Comparison of ENCODE assay signal across 21 cellular contexts in the genomic region with DNA sequence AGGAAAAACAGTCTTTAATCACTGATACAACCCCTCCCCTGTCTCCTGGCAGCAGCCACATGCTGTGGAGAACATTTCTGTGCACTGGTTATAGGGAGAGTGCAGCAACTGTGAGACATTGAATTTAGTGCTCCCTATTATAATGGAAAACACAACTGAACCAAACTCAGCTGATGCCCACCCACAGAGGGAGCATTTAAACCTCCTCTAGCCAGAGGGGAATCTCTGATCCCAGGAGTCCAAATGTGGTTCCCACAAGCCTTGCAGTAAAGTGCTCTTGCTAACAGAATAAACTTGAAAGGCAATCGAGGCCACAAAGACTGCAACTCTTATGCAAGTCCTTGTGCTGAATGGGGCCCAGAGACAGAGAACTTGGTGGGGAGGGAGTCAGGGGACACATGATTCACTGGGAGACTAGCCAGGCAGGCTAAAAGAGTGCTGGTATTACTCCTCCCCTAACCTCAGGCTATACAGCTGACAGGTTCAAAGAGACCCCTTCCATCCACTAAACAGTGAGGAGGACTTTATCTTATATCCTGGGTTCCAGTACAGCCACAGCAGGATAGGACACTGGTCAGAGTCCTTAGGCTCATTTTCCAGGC.
DNase-seq lines count a peak whose midpoint lies in the region; ATAC-seq and TF ChIP-seq lines count a peak whose summit lies in the region.
"Had no signal": no experiment of that assay in that cellular context is flagged by ENCODE, and none has a peak within 500 bp of the region (broad histone marks: within the 10 kb centered on the region; RNA-seq: fewer than 3 reads in every experiment).

No MANE protein-coding gene starts in this region.

- H2AFZ ChIP-seq in neuronal stem cell (ENCODE audit: low read length) (no peak overlapping the region), osteoblast (ENCODE audit: low read length) (no peak overlapping the region)

- no peaks in the 10 kb centered on the region for H4K20me1 ChIP-seq in osteoblast (ENCODE audit: insufficient read depth, low read length)

- no peak overlapping the region for H3K9ac ChIP-seq in HUES48 (ENCODE audit: low read depth, low read length)
- no peak overlapping the region for H3K9ac ChIP-seq in NT2/D1 (ENCODE audit: insufficient read length, low read depth)
- no peak overlapping the region for H3K9ac ChIP-seq in neuronal stem cell (ENCODE audit: low read depth, low read length, poor library complexity)

- H3K14ac ChIP-seq in neuronal stem cell (ENCODE audit: low read length), result no peak overlapping the region

- no peak overlapping the region for H2BK5ac ChIP-seq in neuronal stem cell (ENCODE audit: low read length)

- H2BK15ac ChIP-seq in neuronal stem cell (ENCODE audit: low read length), result no peak overlapping the region

- no peaks in the 10 kb centered on the region for H3K9me3 ChIP-seq in HUES48 (ENCODE audit: control insufficient read depth, insufficient read depth, low read length)
- H3K9me3 ChIP-seq in NT2/D1 (ENCODE audit: insufficient read depth, low read length), result 0 out of 2 replicates have a peak, but pooled peaks cover 6% of the 10 kb centered on the region
- no peaks in the 10 kb centered on the region for H3K9me3 ChIP-seq in neuronal stem cell (replicated peaks in 1 of 2; ENCODE audit: control insufficient read depth in 2 of 2, insufficient read depth in 1 of 2, low read depth in 1 of 2, low read length in 2 of 2)
- no peaks in the 10 kb centered on the region for H3K9me3 ChIP-seq in osteoblast (ENCODE audit: low read depth, low read length)
- H3K9me3 ChIP-seq: right lobe of liver had no signal

- no peak overlapping the region for H2AK5ac ChIP-seq in neuronal stem cell (ENCODE audit: low read depth, low read length)

- no peak overlapping the region for H3K18ac ChIP-seq in neuronal stem cell (ENCODE audit: low read length)

- no CpG with 5 or more reads among the region's 1 CpG for WGBS in neuronal stem cell (ENCODE audit: extremely low coverage in 2 of 2, insufficient read length in 2 of 2, insufficient replicate concordance in 1 of 2), 2 donors

- no peak for ATAC-seq in GM21717 (IDR thresholded peaks at IDR 0.05; ENCODE audit: unreplicated experiment)
- ATAC-seq: activated CD4-positive, alpha-beta T cell treated with anti-CD3 and anti-CD28 coated beads for 36 hours; activated CD8-positive, alpha-beta T cell treated with anti-CD3 and anti-CD28 coated beads, Interleukin-2, amount 10 ng/mL, durations not matched to agents 7 days and 5 days; activated T-helper 17 cell treated with anti-CD3 and anti-CD28 coated beads, Interleukin-2, amount 50 U/mL, for 72 hours; left ventricle myocardium superior; right lobe of liver had no signal

- H3K4me3 ChIP-seq in HUES48 (ENCODE audit: low read depth, low read length) (no peak overlapping the region), NT2/D1 (ENCODE audit: insufficient read length, low read depth) (no peak overlapping the region), neuronal stem cell (ENCODE audit: low read length in 2 of 2) (no peak overlapping the region), osteoblast (ENCODE audit: insufficient read depth, low read length) (no peak overlapping the region)
- H3K4me3 ChIP-seq: right lobe of liver, stomach, tibial artery had no signal

- H3K79me2 ChIP-seq in osteoblast (ENCODE audit: insufficient read depth, low read length), result no peaks in the 10 kb centered on the region

- no peak overlapping the region for H3K4ac ChIP-seq in neuronal stem cell (ENCODE audit: low read length)

- H3K4me2 ChIP-seq in neuronal stem cell (ENCODE audit: insufficient read depth, low read length, poor library complexity, severe bottlenecking) (no peak overlapping the region), osteoblast (ENCODE audit: insufficient read depth, low read length) (no peak overlapping the region)

- H3K27me3 ChIP-seq in HUES48 (ENCODE audit: control insufficient read depth, insufficient read depth, low read length), result no peaks in the 10 kb centered on the region
- no peaks in the 10 kb centered on the region for H3K27me3 ChIP-seq in NT2/D1 (ENCODE audit: insufficient read depth, insufficient read length)
- peaks cover 0 to 2% (median 0%) of the 10 kb centered on the region in 3 experiments for H3K27me3 ChIP-seq in neuronal stem cell (ENCODE audit: control insufficient read depth in 3 of 3, insufficient read depth in 3 of 3, low read depth in 1 of 3, low read length in 3 of 3)
- H3K27me3 ChIP-seq in osteoblast (ENCODE audit: insufficient read depth, low read length), result no peaks in the 10 kb centered on the region
- H3K27me3 ChIP-seq: right lobe of liver, stomach, tibial artery had no signal

- no peak for TF ChIP-seq CTCF in osteoblast (IDR thresholded peaks at IDR 0.05; ENCODE audit: extremely low read depth, low read depth, low read length)

- DNase-seq in NT2/D1 (ENCODE audit: low read depth, low spot score) (peak; percentile 90), ecto neural progenitor cell (ENCODE audit: low spot score) (peak; percentile 49), neuronal stem cell (ENCODE audit: low spot score) (peak; percentile 0), OCI-M1 (lab: John Stamatoyannopoulos, UW) (no peak), SK-N-DZ (ENCODE audit: low spot score) (no peak), osteoblast (ENCODE audit: insufficient read length, low spot score, missing footprints) (no peak)
- DNase-seq: activated CD4-positive, alpha-beta T cell treated with anti-CD3 and anti-CD28 coated beads for 36 hours; activated CD8-positive, alpha-beta T cell treated with anti-CD3 and anti-CD28 coated beads, Interleukin-2, amount 10 ng/mL, durations not matched to agents 7 days and 5 days; activated naive CD4-positive, alpha-beta T cell treated with anti-CD3 and anti-CD28 coated beads, Interleukin-2, amount 10 ng/mL, durations not matched to agents 7 days and 5 days; CD8-positive, alpha-beta memory T cell; cortex of kidney; left ventricle myocardium superior; NCI-H1048; NCI-H2171; right lobe of liver; stimulated activated CD4-positive, alpha-beta T cell treated with anti-CD3 and anti-CD28 coated beads, Interleukin-2, amount 100 ng/mL, for 48 hours; stomach; tibial artery had no signal

- no peak overlapping the region for H4K8ac ChIP-seq in neuronal stem cell (ENCODE audit: low read depth, low read length)

- H3K27ac ChIP-seq in HUES48 (ENCODE audit: low read depth, low read length), result peak overlapping the region; percentile 18
- no peak overlapping the region for H3K27ac ChIP-seq in neuronal stem cell (replicated peaks; ENCODE audit: low read length)
- H3K27ac ChIP-seq in osteoblast (ENCODE audit: low read depth, low read length), result no peak overlapping the region
- H3K27ac ChIP-seq: right lobe of liver, stomach, tibial artery had no signal

- no peaks in the 10 kb centered on the region for H3K79me1 ChIP-seq in neuronal stem cell (ENCODE audit: low read depth, low read length)

- H3K4me1 ChIP-seq in HUES48 (ENCODE audit: control insufficient read depth, insufficient read depth, low read length) (peaks cover 10% of the 10 kb centered on the region), NT2/D1 (ENCODE audit: insufficient read depth, insufficient read length) (peaks cover 2% of the 10 kb centered on the region), neuronal stem cell (ENCODE audit: control insufficient read depth in 2 of 2, insufficient read depth in 1 of 2, low read depth in 1 of 2, low read length in 2 of 2) (peaks cover 0 to 4% of the 10 kb centered on the region in 2 donors), osteoblast (ENCODE audit: insufficient read depth, low read length) (no peaks in the 10 kb centered on the region)
- H3K4me1 ChIP-seq: right lobe of liver, stomach, tibial artery had no signal

- H2BK12ac ChIP-seq in neuronal stem cell (ENCODE audit: low read length), result no peak overlapping the region

- H3K36me3 ChIP-seq in HUES48 (ENCODE audit: control insufficient read depth, insufficient read depth, low read length) (no peaks in the 10 kb centered on the region), NT2/D1 (ENCODE audit: insufficient read depth, insufficient read length, low read length) (no peaks in the 10 kb centered on the region), neuronal stem cell (replicated peaks in 1 of 2; ENCODE audit: control insufficient read depth in 2 of 2, insufficient read depth in 2 of 2, low read length in 2 of 2) (no peaks in the 10 kb centered on the region), osteoblast (ENCODE audit: insufficient read depth, low read length) (no peaks in the 10 kb centered on the region)
- H3K36me3 ChIP-seq: right lobe of liver, stomach, tibial artery had no signal

- H3K23ac ChIP-seq in neuronal stem cell (ENCODE audit: low read depth, low read length, poor library complexity), result no peak overlapping the region

- H4K91ac ChIP-seq in neuronal stem cell (ENCODE audit: low read depth, low read length, poor library complexity), result no peak overlapping the region

- no peak overlapping the region for H2BK120ac ChIP-seq in neuronal stem cell (ENCODE audit: low read depth, low read length)

Comparison
In these comparisons a context has a peak if more than half of its experiments do, and no peak if none do; other contexts are left out.
1. DNase-seq: peak in NT2/D1 (single experiment), ecto neural progenitor cell (single experiment) and neuronal stem cell (single experiment); none in OCI-M1 (single experiment), SK-N-DZ (single experiment) and osteoblast (single experiment).